ENCODE assay signal across 8 cellular contexts in the genomic region with DNA sequence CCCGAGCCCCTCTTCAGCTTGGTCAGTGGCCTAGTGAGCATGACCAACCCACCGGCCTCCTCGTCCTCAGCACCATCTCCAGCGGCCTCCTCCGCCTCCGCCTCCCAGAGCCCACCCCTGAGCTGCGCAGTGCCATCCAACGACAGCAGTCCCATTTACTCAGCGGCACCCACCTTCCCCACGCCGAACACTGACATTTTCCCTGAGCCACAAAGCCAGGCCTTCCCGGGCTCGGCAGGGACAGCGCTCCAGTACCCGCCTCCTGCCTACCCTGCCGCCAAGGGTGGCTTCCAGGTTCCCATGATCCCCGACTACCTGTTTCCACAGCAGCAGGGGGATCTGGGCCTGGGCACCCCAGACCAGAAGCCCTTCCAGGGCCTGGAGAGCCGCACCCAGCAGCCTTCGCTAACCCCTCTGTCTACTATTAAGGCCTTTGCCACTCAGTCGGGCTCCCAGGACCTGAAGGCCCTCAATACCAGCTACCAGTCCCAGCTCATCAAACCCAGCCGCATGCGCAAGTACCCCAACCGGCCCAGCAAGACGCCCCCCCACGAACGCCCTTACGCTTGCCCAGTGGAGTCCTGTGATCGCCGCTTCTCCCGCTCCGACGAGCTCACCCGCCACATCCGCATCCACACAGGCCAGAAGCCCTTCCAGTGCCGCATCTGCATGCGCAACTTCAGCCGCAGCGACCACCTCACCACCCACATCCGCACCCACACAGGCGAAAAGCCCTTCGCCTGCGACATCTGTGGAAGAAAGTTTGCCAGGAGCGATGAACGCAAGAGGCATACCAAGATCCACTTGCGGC. TPM values are rescaled to one million over a fixed set of nuclear protein-coding genes. Genes with fewer than 3 reads are reported as not detected.
DNase-seq lines count a peak whose midpoint lies in the region; ATAC-seq, FAIRE-seq and TF ChIP-seq lines count a peak whose summit lies in the region.

No MANE protein-coding gene starts in this region.

- no peak overlapping the region for H3K27ac ChIP-seq in BLaER1
- no peak overlapping the region for H3K27ac ChIP-seq in endothelial cell of umbilical vein (ENCODE audit: insufficient read depth, low read depth, low read length)
- no peak overlapping the region for H3K27ac ChIP-seq in foreskin keratinocyte

- peaks cover 28% of the 10 kb centered on the region for H3K27me3 Mint-ChIP-seq in nephron progenitor cell (ENCODE audit: low read depth, poor library complexity)

- H3K27me3 ChIP-seq in BLaER1 (peaks cover 21% of the 10 kb centered on the region), endothelial cell of umbilical vein (ENCODE audit: control insufficient read depth in 2 of 2, insufficient read depth in 2 of 2, low read length in 2 of 2) (no peaks in the 10 kb centered on the region), foreskin keratinocyte (no peaks in the 10 kb centered on the region)

- POLR2A ChIA-PET in endothelial cell of umbilical vein (lab: Charles Lee): interaction anchor here (1.3 kb wide), 1 partner anchor 37 kb away, joined by 5 read pairs; no protein-coding TSS in a partner anchor

- H4K20me1 ChIP-seq in BLaER1 (peaks cover 37% of the 10 kb centered on the region), endothelial cell of umbilical vein (replicated peaks; ENCODE audit: control insufficient read depth, extremely low read depth, insufficient read depth, low read length) (no peaks in the 10 kb centered on the region)

- peaks cover 30% of the 10 kb centered on the region for H3K4me1 ChIP-seq in BLaER1
- H3K4me1 ChIP-seq in endothelial cell of umbilical vein (ENCODE audit: control insufficient read depth, extremely low read depth, insufficient read depth, low read length): peaks cover 16% of the 10 kb centered on the region
- peaks cover 4% of the 10 kb centered on the region for H3K4me1 ChIP-seq in foreskin keratinocyte

- H3K9ac ChIP-seq in BLaER1 (peak overlapping the region; percentile 92; the same call in 1 of the 2 replicates), endothelial cell of umbilical vein (replicated peaks; ENCODE audit: extremely low read depth, insufficient read depth, low read length) (no peak overlapping the region)

- H3K4me3 Mint-ChIP-seq in nephron progenitor cell: peak overlapping the region; percentile 86

- H3K9me3 Mint-ChIP-seq in nephron progenitor cell: no peaks in the 10 kb centered on the region

- H3K4me3 ChIP-seq in BLaER1: peak overlapping the region; percentile 80; the same call in 1 of the 2 replicates
- peak overlapping the region in 1 of 3 experiments; percentile 69 for H3K4me3 ChIP-seq in endothelial cell of umbilical vein (replicated peaks in 1 of 3; ENCODE audit: insufficient read depth in 1 of 3, low read depth in 1 of 3, low read length in 3 of 3)

- in situ Hi-C loops in KBM-7 (cut with MboI; ENCODE audit: low pct_unique_long_range_greater_than_20kb, low sequenced_read_pairs): no loop called here

- FAIRE-seq in endothelial cell of umbilical vein (lab: Jason Lieb, UNC): no peak

- DNase-seq in endothelial cell of umbilical vein (ENCODE audit: low read depth, low spot score) (peak; percentile 1), nephron progenitor cell (no peak), foreskin keratinocyte (no peak), KBM-7 (no peak)

- ATAC-seq in SK-N-SH treated with all-trans-retinoic acid at 6 μM for 48 hours (no peak), foreskin keratinocyte (no peak), HG03378 (IDR thresholded peaks at IDR 0.05; ENCODE audit: unreplicated experiment) (no peak), HG03354 (IDR thresholded peaks at IDR 0.05; ENCODE audit: poor library complexity, severe bottlenecking, unreplicated experiment) (no peak)

- CTCF ChIA-PET in endothelial cell of umbilical vein (lab: Charles Lee): interaction anchor here (1.3 to 5.0 kb wide), 2 partner anchors 10 to 36 kb away, joined by 4 to 70 read pairs; no protein-coding TSS in a partner anchor

- H3K9me3 ChIP-seq in BLaER1: no peaks in the 10 kb centered on the region
- no peaks in the 10 kb centered on the region for H3K9me3 ChIP-seq in endothelial cell of umbilical vein (replicated peaks; ENCODE audit: control insufficient read depth, insufficient read depth, low read length)

- dilution Hi-C loops in endothelial cell of umbilical vein (cut with MboI; ENCODE audit: extremely low pct_ligation_motif_present, low sequenced_read_pairs): no loop called here

- TF ChIP-seq CTCF in endothelial cell of umbilical vein (IDR thresholded peaks at IDR 0.05; ENCODE audit: extremely low read depth in 1 of 2, insufficient read depth in 1 of 2, low read depth in 1 of 2, low read length in 2 of 2): no peak
- TF ChIP-seq CTCF in nephron progenitor cell (IDR thresholded peaks at IDR 0.05): no peak
- no peak for TF ChIP-seq CTCF in foreskin keratinocyte (conservative IDR thresholded peaks at IDR 0.05)

- H3K4me2 ChIP-seq in BLaER1: peak overlapping the region; percentile 98; the same call in 1 of the 2 replicates
- no peak overlapping the region for H3K4me2 ChIP-seq in endothelial cell of umbilical vein (ENCODE audit: insufficient read depth, low read length)

- no peak for TF ChIP-seq POLR2A in endothelial cell of umbilical vein (IDR thresholded peaks at IDR 0.05; ENCODE audit: low read depth, low read length)

- peaks cover 24% of the 10 kb centered on the region for H3K36me3 Mint-ChIP-seq in nephron progenitor cell (ENCODE audit: low read depth)

- BruUV-seq in endothelial cell of umbilical vein (replicated peaks; lab: Mats Ljungman, UMichigan): no TSS peak

- H2AFZ ChIP-seq in endothelial cell of umbilical vein (ENCODE audit: low read depth, low read length): no peak overlapping the region

- no peaks in the 10 kb centered on the region for H3K9me1 ChIP-seq in endothelial cell of umbilical vein (replicated peaks; ENCODE audit: control insufficient read depth, extremely low read depth, insufficient read depth, low read length)

- H3K36me3 ChIP-seq in BLaER1 (peaks cover 17% of the 10 kb centered on the region; the same call in 1 of the 2 replicates), endothelial cell of umbilical vein (ENCODE audit: control insufficient read depth in 2 of 2, extremely low read depth in 1 of 2, insufficient read depth in 2 of 2, low read length in 2 of 2) (peaks cover 0 to 3% of the 10 kb centered on the region in 2 experiments)

- H3K4me1 Mint-ChIP-seq in nephron progenitor cell: peaks cover 35% of the 10 kb centered on the region

- H3K79me2 ChIP-seq in endothelial cell of umbilical vein (ENCODE audit: control insufficient read depth, insufficient read depth, low read length): peaks cover 5% of the 10 kb centered on the region

- no peak overlapping the region for H3K27ac Mint-ChIP-seq in nephron progenitor cell

- intact Hi-C loops in endothelial cell of umbilical vein (cut with micrococcal nuclease): no loop called here

TF ChIP-seq in SK-N-SH treated with all-trans-retinoic acid at 6 μM for 48 hours, 23 proteins besides CTCF, POLR2A, EP300 and RAD21 (continues in another document):
- TF ChIP-seq, protein P1, sequence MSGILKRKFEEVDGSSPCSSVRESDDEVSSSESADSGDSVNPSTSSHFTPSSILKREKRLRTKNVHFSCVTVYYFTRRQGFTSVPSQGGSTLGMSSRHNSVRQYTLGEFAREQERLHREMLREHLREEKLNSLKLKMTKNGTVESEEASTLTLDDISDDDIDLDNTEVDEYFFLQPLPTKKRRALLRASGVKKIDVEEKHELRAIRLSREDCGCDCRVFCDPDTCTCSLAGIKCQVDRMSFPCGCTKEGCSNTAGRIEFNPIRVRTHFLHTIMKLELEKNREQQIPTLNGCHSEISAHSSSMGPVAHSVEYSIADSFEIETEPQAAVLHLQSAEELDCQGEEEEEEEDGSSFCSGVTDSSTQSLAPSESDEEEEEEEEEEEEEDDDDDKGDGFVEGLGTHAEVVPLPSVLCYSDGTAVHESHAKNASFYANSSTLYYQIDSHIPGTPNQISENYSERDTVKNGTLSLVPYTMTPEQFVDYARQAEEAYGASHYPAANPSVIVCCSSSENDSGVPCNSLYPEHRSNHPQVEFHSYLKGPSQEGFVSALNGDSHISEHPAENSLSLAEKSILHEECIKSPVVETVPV (CRISPR knock-in tag; IDR thresholded peaks at IDR 0.05): no peak
- no peak for TF ChIP-seq OSR1 (CRISPR knock-in tag; IDR thresholded peaks at IDR 0.05)

TF ChIP-seq in endothelial cell of umbilical vein, 7 proteins besides CTCF, POLR2A, EP300 and RAD21:
- TF ChIP-seq POLR2AphosphoS5 (IDR thresholded peaks at IDR 0.05; ENCODE audit: insufficient read depth, low read depth, low read length): no peak

RNA-seq across cellular contexts. Expression of gene EGR1, which starts 1.8 kb away (rescaled TPM):
- 5.5 and 12.7 TPM in 2 replicates for total RNA-seq in endothelial cell of umbilical vein
- polyA plus RNA-seq in endothelial cell of umbilical vein: 6.5 and 7.2 TPM in 2 replicates
- polyA plus RNA-seq in endothelial cell of umbilical vein (2011; cell fraction: cytosol; rRNA removed): 6.2 and 12.4 TPM in 2 replicates
- 21.1 and 28.3 TPM in 2 replicates for polyA plus RNA-seq in endothelial cell of umbilical vein (2011; cell fraction: nucleus; rRNA removed)
- 10.3 and 11.0 TPM in 2 replicates for polyA plus RNA-seq in endothelial cell of umbilical vein (2012)
- 6.2 and 6.7 TPM in 2 replicates for polyA minus RNA-seq in endothelial cell of umbilical vein
- polyA minus RNA-seq in endothelial cell of umbilical vein (2011; cell fraction: cytosol; rRNA and poly(A)+ RNA removed): 1.0 TPM
- polyA minus RNA-seq in endothelial cell of umbilical vein (2011; cell fraction: nucleus; rRNA and poly(A)+ RNA removed): 8.8 and 18.4 TPM in 2 replicates
- total RNA-seq in foreskin keratinocyte: 19.5 and 20.4 TPM in 2 replicates
- 18.1 and 27.6 TPM in 2 replicates for polyA plus RNA-seq in foreskin keratinocyte

RNA-seq across cellular contexts. Expression of gene REEP2, which starts 28.2 kb away (rescaled TPM):
- total RNA-seq in endothelial cell of umbilical vein (4.0 and 4.4 TPM in 2 replicates), foreskin keratinocyte (3.0 TPM in 2 replicates)
- polyA plus RNA-seq in endothelial cell of umbilical vein (4.8 and 5.3 TPM in 2 replicates), foreskin keratinocyte (3.8 and 4.5 TPM in 2 replicates)
- 4.3 and 4.5 TPM in 2 replicates for polyA plus RNA-seq in endothelial cell of umbilical vein (2011; cell fraction: cytosol; rRNA removed)
- 5.3 and 6.5 TPM in 2 replicates for polyA plus RNA-seq in endothelial cell of umbilical vein (2011; cell fraction: nucleus; rRNA removed)
- 2.4 and 3.5 TPM in 2 replicates for polyA plus RNA-seq in endothelial cell of umbilical vein (2012)
- 5.2 and 9.2 TPM in 2 replicates for polyA minus RNA-seq in endothelial cell of umbilical vein
- not detected for polyA minus RNA-seq in endothelial cell of umbilical vein (2011; cell fraction: cytosol; rRNA and poly(A)+ RNA removed)
- polyA minus RNA-seq in endothelial cell of umbilical vein (2011; cell fraction: nucleus; rRNA and poly(A)+ RNA removed): 1.1 and 1.9 TPM in 2 replicates
